Comparison of ENCODE assay signal across 6 cellular contexts in genomic region chr11:67392182-67392715, GRCh38. TPM values are rescaled to one million over a fixed set of nuclear protein-coding genes. Genes with fewer than 3 reads are reported as not detected.
A peak's percentile ranks its signal among the peaks of the same experiment; 100 is the strongest.
DNase-seq lines count a peak whose midpoint lies in the region.

No MANE protein-coding gene starts in this region.

- DNase-seq in activated T-cell treated with anti-CD3 and anti-CD28 coated beads, Interleukin-2, amount 50 U/mL, for 24 hours: no peak
- no peak for DNase-seq in activated T-cell treated with anti-CD3 and anti-CD28 coated beads, Interleukin-2, amount 50 U/mL, for 1 hour
- DNase-seq in NCI-H526 (lab: John Stamatoyannopoulos, UW): no peak
- no peak for DNase-seq in SHP77 treated with DMSO at 0.1 percent for 48 hours (lab: John Stamatoyannopoulos, UW)

- no peaks in the 10 kb centered on the region for H3K9me3 Mint-ChIP-seq in activated T-cell treated with anti-CD3 and anti-CD28 coated beads, Interleukin-2, amount 50 U/mL, for 24 hours

- H3K36me3 ChIP-seq in duodenal mucosa (ENCODE audit: control insufficient read depth in 1 of 2, insufficient read depth in 2 of 2, low read length in 2 of 2) (peaks cover 3 to 32% of the 10 kb centered on the region in 2 donors), skeletal muscle tissue (ENCODE audit: control insufficient read depth in 3 of 3, insufficient read depth in 3 of 3, low read length in 3 of 3) (peaks cover 5 to 16% (median 16%) of the 10 kb centered on the region in 3 donors)

- peaks cover 44% of the 10 kb centered on the region for H3K4me1 Mint-ChIP-seq in activated T-cell treated with anti-CD3 and anti-CD28 coated beads, Interleukin-2, amount 50 U/mL, for 24 hours (ENCODE audit: low read depth)

- H3K4me1 ChIP-seq in duodenal mucosa (ENCODE audit: control insufficient read depth in 1 of 2, insufficient read depth in 2 of 2, low read length in 2 of 2) (peaks cover 7 to 11% of the 10 kb centered on the region in 2 donors), skeletal muscle tissue (ENCODE audit: control insufficient read depth in 3 of 3, insufficient read depth in 3 of 3, low read length in 3 of 3) (peaks cover 15 to 29% (median 15%) of the 10 kb centered on the region in 3 donors)

- H3K9ac ChIP-seq in duodenal mucosa (ENCODE audit: low read depth in 1 of 2, low read length in 2 of 2): peak overlapping the region; percentile 55 to 88
- peak overlapping the region; percentile 74 to 98 (median 82) for H3K9ac ChIP-seq in skeletal muscle tissue (ENCODE audit: low read depth in 1 of 3, low read length in 3 of 3)

- H3K36me3 Mint-ChIP-seq in activated T-cell treated with anti-CD3 and anti-CD28 coated beads, Interleukin-2, amount 50 U/mL, for 24 hours (ENCODE audit: low read depth): peaks cover 52% of the 10 kb centered on the region

- H3K4me3 ChIP-seq in duodenal mucosa (ENCODE audit: low read depth in 1 of 2, low read length in 2 of 2) (peak overlapping the region; percentile 88 to 91), skeletal muscle tissue (ENCODE audit: low read length in 3 of 3) (peak overlapping the region; percentile 75 to 95 (median 93))

- H3K27me3 Mint-ChIP-seq in activated T-cell treated with anti-CD3 and anti-CD28 coated beads, Interleukin-2, amount 50 U/mL, for 24 hours: no peaks in the 10 kb centered on the region

- H3K27ac ChIP-seq in duodenal mucosa (ENCODE audit: low read depth, low read length) (peak overlapping the region; percentile 62), skeletal muscle tissue (ENCODE audit: low read depth, low read length) (peak overlapping the region; percentile 91)

- H3K27me3 ChIP-seq in duodenal mucosa (ENCODE audit: control insufficient read depth in 1 of 2, insufficient read depth in 2 of 2, low read length in 2 of 2) (no peaks in the 10 kb centered on the region), skeletal muscle tissue (ENCODE audit: control insufficient read depth in 3 of 3, insufficient read depth in 3 of 3, low read length in 3 of 3) (no peaks in the 10 kb centered on the region)

- H3K9me3 ChIP-seq in duodenal mucosa (ENCODE audit: control insufficient read depth in 1 of 2, low read length in 2 of 2) (no peaks in the 10 kb centered on the region), skeletal muscle tissue (ENCODE audit: control insufficient read depth in 3 of 3, low read length in 3 of 3) (no peaks in the 10 kb centered on the region)

- peak overlapping the region; percentile 95 for H3K4me3 Mint-ChIP-seq in activated T-cell treated with anti-CD3 and anti-CD28 coated beads, Interleukin-2, amount 50 U/mL, for 24 hours

- peak overlapping the region; percentile 90 for H3K27ac Mint-ChIP-seq in activated T-cell treated with anti-CD3 and anti-CD28 coated beads, Interleukin-2, amount 50 U/mL, for 24 hours

RNA-seq across cellular contexts. Expression of gene RAD9A, which starts 0.5 kb away (rescaled TPM):
- total RNA-seq in skeletal muscle tissue: 2.6 TPM

RNA-seq across cellular contexts. Expression of gene PPP1CA, which starts 9.4 kb away (rescaled TPM):
- 163 TPM for total RNA-seq in skeletal muscle tissue

RNA-seq across cellular contexts. Expression of gene TBC1D10C, which starts 11.6 kb away (rescaled TPM):
- total RNA-seq in skeletal muscle tissue: 1.0 TPM

RNA-seq across cellular contexts. Expression of gene CLCF1, which starts 18.9 kb away (rescaled TPM):
- total RNA-seq in skeletal muscle tissue: 1.0 TPM

RNA-seq across cellular contexts. Expression of gene CARNS1, which starts 23.2 kb away (rescaled TPM):
- 17.2 TPM for total RNA-seq in skeletal muscle tissue
